ENCODE assay signal across 27 cellular contexts in the genomic region with DNA sequence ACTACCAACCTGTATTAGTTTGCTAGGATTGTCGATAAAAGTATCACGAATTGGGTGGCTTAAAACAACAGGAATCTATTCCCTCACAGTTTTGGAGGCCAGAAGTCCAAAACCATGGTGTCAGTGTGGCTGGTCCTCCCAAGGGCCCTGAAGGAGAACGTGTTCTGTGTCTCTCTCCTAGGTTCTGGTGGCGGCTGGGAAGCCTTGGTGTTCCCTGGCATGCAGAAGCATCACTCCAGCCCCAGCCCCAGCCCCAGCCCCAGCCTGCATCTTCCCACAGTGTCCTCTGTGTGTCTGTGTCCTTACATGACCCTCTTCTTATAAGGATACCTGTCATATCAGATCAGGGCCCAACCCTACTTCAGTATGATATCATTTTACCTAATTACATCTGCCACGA.
"Had no signal": no experiment of that assay in that cellular context is flagged by ENCODE, and none has a peak within 500 bp of the region (broad histone marks: within the 10 kb centered on the region; RNA-seq: fewer than 3 reads in every experiment).

No MANE protein-coding gene starts in this region.

- H3K4me1 ChIP-seq: adrenal gland, body of pancreas had no signal

- H3K4me1 Mint-ChIP-seq: activated CD4-positive, alpha-beta T cell treated with anti-CD3 and anti-CD28 coated beads for 36 hours; activated CD4-positive, alpha-beta T cell treated with anti-CD3 and anti-CD28 coated beads, Interleukin-2, amount 10 ng/mL, durations not matched to agents 24 days and 14 days; activated CD8-positive, alpha-beta memory T cell treated with anti-CD3 and anti-CD28 coated beads, Interleukin-2, amount 10 ng/mL, durations not matched to agents 7 days and 5 days; activated naive CD4-positive, alpha-beta T cell treated with anti-CD3 and anti-CD28 coated beads, Interleukin-2, amount 50 U/mL, for 24 hours; activated naive CD8-positive, alpha-beta T cell treated with anti-CD3 and anti-CD28 coated beads for 36 hours had no signal

- H3K27ac ChIP-seq: adrenal gland, body of pancreas had no signal

- H3K9me3 Mint-ChIP-seq: activated CD4-positive, alpha-beta memory T cell treated with anti-CD3 and anti-CD28 coated beads for 36 hours; activated CD4-positive, alpha-beta T cell treated with anti-CD3 and anti-CD28 coated beads, Interleukin-2, amount 10 ng/mL, durations not matched to agents 24 days and 14 days; activated naive CD4-positive, alpha-beta T cell treated with anti-CD3 and anti-CD28 coated beads for 36 hours; activated naive CD4-positive, alpha-beta T cell treated with anti-CD3 and anti-CD28 coated beads, Interleukin-2, amount 50 U/mL, for 24 hours; activated naive CD8-positive, alpha-beta T cell treated with anti-CD3 and anti-CD28 coated beads for 36 hours; activated naive CD8-positive, alpha-beta T cell treated with anti-CD3 and anti-CD28 coated beads, Interleukin-2, amount 50 U/mL, for 24 hours; activated T-helper 1 cell treated with anti-CD3 and anti-CD28 coated beads, Interleukin-12 subunit alpha, Interleukin-12 subunit beta, Interleukin-2, Interleukin-4 antibody, amounts not matched to agents 30 ng/mL and 10 ng/mL and 1 ng/mL, durations not matched to agents 14 hours and 24 hours and 36 hours; activated T-helper 2 cell treated with anti-CD3 and anti-CD28 coated beads, Interferon-gamma antibody, Interleukin-2, Interleukin-4, amounts not matched to agents 10 μg/mL and 5 μg/mL and 100 μg/mL, durations not matched to agents 14 hours and 24 hours and 36 hours had no signal

- FAIRE-seq: colon, frontal cortex had no signal

- H3K27ac Mint-ChIP-seq: activated CD4-positive, alpha-beta memory T cell treated with anti-CD3 and anti-CD28 coated beads for 36 hours; activated CD4-positive, alpha-beta T cell treated with anti-CD3 and anti-CD28 coated beads for 36 hours; activated CD4-positive, alpha-beta T cell treated with anti-CD3 and anti-CD28 coated beads, Interleukin-2, amount 10 ng/mL, durations not matched to agents 24 days and 14 days; activated CD8-positive, alpha-beta memory T cell treated with anti-CD3 and anti-CD28 coated beads, Interleukin-2, amount 10 ng/mL, durations not matched to agents 7 days and 5 days; activated CD8-positive, alpha-beta T cell treated with anti-CD3 and anti-CD28 coated beads, Interleukin-2, amount 10 ng/mL, durations not matched to agents 7 days and 5 days; activated naive CD4-positive, alpha-beta T cell treated with anti-CD3 and anti-CD28 coated beads for 36 hours; activated naive CD4-positive, alpha-beta T cell treated with anti-CD3 and anti-CD28 coated beads, Interleukin-2, amount 50 U/mL, for 24 hours; activated naive CD8-positive, alpha-beta T cell treated with anti-CD3 and anti-CD28 coated beads for 36 hours; activated naive CD8-positive, alpha-beta T cell treated with anti-CD3 and anti-CD28 coated beads, Interleukin-2, amount 50 U/mL, for 24 hours; activated T-helper 1 cell treated with anti-CD3 and anti-CD28 coated beads, Interleukin-12 subunit alpha, Interleukin-12 subunit beta, Interleukin-2, Interleukin-4 antibody, amounts not matched to agents 30 ng/mL and 10 ng/mL and 1 ng/mL, durations not matched to agents 14 hours and 24 hours and 36 hours; activated T-helper 2 cell treated with anti-CD3 and anti-CD28 coated beads, Interferon-gamma antibody, Interleukin-2, Interleukin-4, amounts not matched to agents 10 μg/mL and 5 μg/mL and 100 μg/mL, durations not matched to agents 14 hours and 24 hours and 36 hours had no signal

- H3K4me3 ChIP-seq: adrenal gland, body of pancreas had no signal

- H3K27me3 Mint-ChIP-seq: activated CD4-positive, alpha-beta memory T cell treated with anti-CD3 and anti-CD28 coated beads for 36 hours; activated CD4-positive, alpha-beta T cell treated with anti-CD3 and anti-CD28 coated beads for 36 hours; activated CD4-positive, alpha-beta T cell treated with anti-CD3 and anti-CD28 coated beads, Interleukin-2, amount 10 ng/mL, durations not matched to agents 24 days and 14 days; activated CD8-positive, alpha-beta memory T cell treated with anti-CD3 and anti-CD28 coated beads, Interleukin-2, amount 10 ng/mL, durations not matched to agents 7 days and 5 days; activated naive CD4-positive, alpha-beta T cell treated with anti-CD3 and anti-CD28 coated beads, Interleukin-2, amount 50 U/mL, for 24 hours; activated naive CD8-positive, alpha-beta T cell treated with anti-CD3 and anti-CD28 coated beads for 36 hours; activated naive CD8-positive, alpha-beta T cell treated with anti-CD3 and anti-CD28 coated beads, Interleukin-2, amount 50 U/mL, for 24 hours had no signal

- H3K4me3 Mint-ChIP-seq: activated CD4-positive, alpha-beta memory T cell treated with anti-CD3 and anti-CD28 coated beads for 36 hours; activated CD4-positive, alpha-beta T cell treated with anti-CD3 and anti-CD28 coated beads for 36 hours; activated CD4-positive, alpha-beta T cell treated with anti-CD3 and anti-CD28 coated beads, Interleukin-2, amount 10 ng/mL, durations not matched to agents 24 days and 14 days; activated CD8-positive, alpha-beta memory T cell treated with anti-CD3 and anti-CD28 coated beads, Interleukin-2, amount 10 ng/mL, durations not matched to agents 7 days and 5 days; activated CD8-positive, alpha-beta T cell treated with anti-CD3 and anti-CD28 coated beads, Interleukin-2, amount 10 ng/mL, durations not matched to agents 7 days and 5 days; activated naive CD4-positive, alpha-beta T cell treated with anti-CD3 and anti-CD28 coated beads for 36 hours; activated naive CD4-positive, alpha-beta T cell treated with anti-CD3 and anti-CD28 coated beads, Interleukin-2, amount 50 U/mL, for 24 hours; activated naive CD8-positive, alpha-beta T cell treated with anti-CD3 and anti-CD28 coated beads for 36 hours; activated naive CD8-positive, alpha-beta T cell treated with anti-CD3 and anti-CD28 coated beads, Interleukin-2, amount 50 U/mL, for 24 hours; activated T-helper 1 cell treated with anti-CD3 and anti-CD28 coated beads, Interleukin-12 subunit alpha, Interleukin-12 subunit beta, Interleukin-2, Interleukin-4 antibody, amounts not matched to agents 30 ng/mL and 10 ng/mL and 1 ng/mL, durations not matched to agents 14 hours and 24 hours and 36 hours had no signal

- H3K27me3 ChIP-seq: adrenal gland, body of pancreas had no signal

- DNase-seq: activated CD4-positive, alpha-beta memory T cell treated with anti-CD3 and anti-CD28 coated beads for 36 hours; activated CD4-positive, alpha-beta T cell treated with anti-CD3 and anti-CD28 coated beads for 36 hours; activated CD4-positive, alpha-beta T cell treated with anti-CD3 and anti-CD28 coated beads, Interleukin-2, amount 10 ng/mL, durations not matched to agents 24 days and 14 days; activated CD4-positive, CD25-positive, alpha-beta regulatory T cell; activated CD4-positive, CD25-positive, alpha-beta regulatory T cell treated with anti-CD3 and anti-CD28 coated beads, Interleukin-2, amount 50 U/mL, for 72 hours; activated CD8-positive, alpha-beta memory T cell treated with anti-CD3 and anti-CD28 coated beads, Interleukin-2, amount 10 ng/mL, durations not matched to agents 7 days and 5 days; activated CD8-positive, alpha-beta memory T cell treated with anti-CD3 and anti-CD28 coated beads, Interleukin-2, amount 50 U/mL, for 4 hours; activated CD8-positive, alpha-beta T cell treated with anti-CD3 and anti-CD28 coated beads, Interleukin-2, amount 10 ng/mL, durations not matched to agents 7 days and 5 days; activated effector memory CD4-positive, alpha-beta T cell treated with anti-CD3 and anti-CD28 coated beads, Interleukin-2, amount 50 U/mL, for 16 hours; activated naive CD4-positive, alpha-beta T cell treated with anti-CD3 and anti-CD28 coated beads for 36 hours; activated naive CD8-positive, alpha-beta T cell treated with anti-CD3 and anti-CD28 coated beads for 36 hours; activated naive CD8-positive, alpha-beta T cell treated with anti-CD3 and anti-CD28 coated beads, Interleukin-2, amount 50 U/mL, for 24 hours; activated T-cell treated with anti-CD3 and anti-CD28 coated beads, Interleukin-2, amount 50 U/mL, for 1 hour; adrenal gland; amygdala; aorta; body of pancreas; caudate nucleus; effector CD8-positive, alpha-beta T cell; foreskin fibroblast; T-helper 2 cell had no signal

- ATAC-seq: activated CD4-positive, alpha-beta T cell treated with anti-CD3 and anti-CD28 coated beads for 36 hours; activated CD8-positive, alpha-beta memory T cell treated with anti-CD3 and anti-CD28 coated beads, Interleukin-2, amount 10 ng/mL, durations not matched to agents 7 days and 5 days; activated CD8-positive, alpha-beta T cell treated with anti-CD3 and anti-CD28 coated beads, Interleukin-2, amount 10 ng/mL, durations not matched to agents 7 days and 5 days; activated naive CD8-positive, alpha-beta T cell treated with anti-CD3 and anti-CD28 coated beads, Interleukin-2, amount 50 U/mL, for 24 hours; body of pancreas; esophagus mucosa had no signal

- H3K9me3 ChIP-seq: adrenal gland, body of pancreas had no signal

- H3K36me3 ChIP-seq: adrenal gland had no signal

- H3K36me3 Mint-ChIP-seq: activated CD4-positive, alpha-beta memory T cell treated with anti-CD3 and anti-CD28 coated beads for 36 hours; activated CD8-positive, alpha-beta memory T cell treated with anti-CD3 and anti-CD28 coated beads, Interleukin-2, amount 10 ng/mL, durations not matched to agents 7 days and 5 days; activated naive CD8-positive, alpha-beta T cell treated with anti-CD3 and anti-CD28 coated beads for 36 hours had no signal
